In the genomic region with DNA sequence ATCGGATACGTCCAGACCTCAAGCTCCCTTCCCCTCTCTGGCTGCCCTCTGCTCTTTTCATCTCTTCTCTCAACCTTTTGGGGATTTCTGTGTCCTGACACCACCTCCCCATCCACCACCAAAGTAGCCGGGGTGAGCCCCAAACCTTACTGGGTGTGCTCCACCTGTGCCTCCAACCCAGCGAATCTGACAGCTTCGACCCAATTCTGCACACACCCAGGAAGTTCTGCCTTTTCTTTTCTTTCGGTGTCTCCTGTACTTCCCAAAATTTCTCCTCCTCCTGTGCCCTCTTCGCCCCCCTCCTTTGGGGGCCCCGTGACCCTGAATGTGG, we compare ENCODE assay signal across 10 cellular contexts. TPM values are rescaled to one million over a fixed set of nuclear protein-coding genes. Genes with fewer than 3 reads are reported as not detected.
DNase-seq lines count a peak whose midpoint lies in the region; ATAC-seq and TF ChIP-seq lines count a peak whose summit lies in the region.
"Had no signal": no experiment of that assay in that cellular context is flagged by ENCODE, and none has a peak within 500 bp of the region (broad histone marks: within the 10 kb centered on the region; RNA-seq: fewer than 3 reads in every experiment).

No MANE protein-coding gene starts in this region.

- H3K27ac ChIP-seq in transverse colon = peak overlapping the region; percentile 92 to 98 (median 98)

- no peak for TF ChIP-seq EP300 in transverse colon (IDR thresholded peaks at IDR 0.05; ENCODE audit: low read depth)

- H3K27me3 ChIP-seq in transverse colon = no peaks in the 10 kb centered on the region

- H3K4me1 ChIP-seq in transverse colon = peaks cover 7 to 58% (median 42%) of the 10 kb centered on the region in 4 donors

- intact Hi-C loops in MCF 10A (cut with micrococcal nuclease) (loop anchor here (5.0 to 10.0 kb wide), 2 partner anchors 130 to 332 kb away; a partner anchor contains a TSS), transverse colon (cut with DNase I; ENCODE audit: low total_unique reads) (loop anchor here (10.0 kb wide), 1 partner anchor 202 kb away; a partner anchor contains a TSS)

- WGBS in transverse colon (ENCODE audit: low coverage in 1 of 2), 2 donors = 28 to 41% methylated on average over 4 to 8 of the region's 8 CpGs

- H3K27ac Mint-ChIP-seq in activated naive CD4-positive, alpha-beta T cell treated with anti-CD3 and anti-CD28 coated beads, Interleukin-2, amount 50 U/mL, for 24 hours = peak overlapping the region; percentile 89
- H3K27ac Mint-ChIP-seq in MCF 10A (ENCODE audit: low read depth, unreplicated experiment) (peak overlapping the region; percentile 93), memory B cell (peak overlapping the region; percentile 90)

- no peaks in the 10 kb centered on the region for H3K9me3 Mint-ChIP-seq in activated naive CD4-positive, alpha-beta T cell treated with anti-CD3 and anti-CD28 coated beads, Interleukin-2, amount 50 U/mL, for 24 hours
- no peaks in the 10 kb centered on the region for H3K9me3 Mint-ChIP-seq in MCF 10A (ENCODE audit: unreplicated experiment)
- no peaks in the 10 kb centered on the region for H3K9me3 Mint-ChIP-seq in memory B cell

- ATAC-seq in memory B cell (ENCODE audit: low read depth) = no peak

- POLR2A ChIA-PET in MCF 10A (lab: Yijun Ruan, JAX) = interaction anchor here (0.6 to 7.3 kb wide), 9 partner anchors 23 to 335 kb away, joined by 3 to 76 read pairs (median 10); a partner anchor contains a TSS

- H3K36me3 Mint-ChIP-seq in activated naive CD4-positive, alpha-beta T cell treated with anti-CD3 and anti-CD28 coated beads, Interleukin-2, amount 50 U/mL, for 24 hours = no peaks in the 10 kb centered on the region
- H3K36me3 Mint-ChIP-seq in MCF 10A (ENCODE audit: insufficient read depth, unreplicated experiment) (peaks cover 24% of the 10 kb centered on the region), memory B cell (peaks cover 3% of the 10 kb centered on the region)

- no peaks in the 10 kb centered on the region for H3K27me3 Mint-ChIP-seq in activated naive CD4-positive, alpha-beta T cell treated with anti-CD3 and anti-CD28 coated beads, Interleukin-2, amount 50 U/mL, for 24 hours
- no peaks in the 10 kb centered on the region for H3K27me3 Mint-ChIP-seq in MCF 10A (ENCODE audit: insufficient read depth, unreplicated experiment)
- no peaks in the 10 kb centered on the region for H3K27me3 Mint-ChIP-seq in memory B cell

- no peak for TF ChIP-seq CTCF in MCF 10A (IDR thresholded peaks at IDR 0.05; ENCODE audit: unreplicated experiment)
- TF ChIP-seq CTCF in transverse colon (IDR thresholded peaks at IDR 0.05) = no peak

- CTCF ChIA-PET in MCF 10A (lab: Yijun Ruan, JAX) = interaction anchor here (0.6 to 6.0 kb wide), 5 partner anchors 8 to 161 kb away, joined by 3 to 57 read pairs (median 4); a partner anchor contains a TSS

- H3K36me3 ChIP-seq in transverse colon = no peaks in the 10 kb centered on the region

- TSS peak; percentile 56 for BruUV-seq in MCF 10A (replicated peaks; lab: Mats Ljungman, UMichigan)

- H3K9me3 ChIP-seq in transverse colon = no peaks in the 10 kb centered on the region

- TF ChIP-seq POLR2A in transverse colon (IDR thresholded peaks at IDR 0.05) = no peak

- H3K4me3 Mint-ChIP-seq in activated naive CD4-positive, alpha-beta T cell treated with anti-CD3 and anti-CD28 coated beads, Interleukin-2, amount 50 U/mL, for 24 hours = peak overlapping the region; percentile 86
- peak overlapping the region; percentile 85 for H3K4me3 Mint-ChIP-seq in MCF 10A (ENCODE audit: unreplicated experiment)
- peak overlapping the region; percentile 96 for H3K4me3 Mint-ChIP-seq in memory B cell

- in situ Hi-C loops in transverse colon (cut with MboI; ENCODE audit: low pct_ligation_motif_present in 1 of 4, low pct_unique_long_range_greater_than_20kb in 1 of 4, low sequenced_read_pairs in 3 of 4) = loop anchor here in 1 of 4 donors (10.0 kb wide), 1 partner anchor 82 kb away; a partner anchor contains a TSS
- in situ Hi-C loops in KBM-7 (cut with MboI; ENCODE audit: low pct_unique_long_range_greater_than_20kb, low sequenced_read_pairs) = no loop called here

- peak overlapping the region; percentile 68 to 88 (median 74) for H3K4me3 ChIP-seq in transverse colon

- no peak for DNase-seq in activated naive CD4-positive, alpha-beta T cell (lab: John Stamatoyannopoulos, UW)
- no peak for DNase-seq in MCF 10A (ENCODE audit: unreplicated experiment)
- DNase-seq in memory B cell (ENCODE audit: low spot score in 2 of 2) = no peak
- no peak for DNase-seq in transverse colon
- no peak for DNase-seq in SW480 (ENCODE audit: low spot score)
- no peak for DNase-seq in KBM-7
- no peak for DNase-seq in globus pallidus (ENCODE audit: low spot score)

- peaks cover 22% of the 10 kb centered on the region for H3K4me1 Mint-ChIP-seq in activated naive CD4-positive, alpha-beta T cell treated with anti-CD3 and anti-CD28 coated beads, Interleukin-2, amount 50 U/mL, for 24 hours
- H3K4me1 Mint-ChIP-seq in MCF 10A (ENCODE audit: insufficient read depth, unreplicated experiment) (peaks cover 17% of the 10 kb centered on the region), memory B cell (peaks cover 30% of the 10 kb centered on the region)

RNA-seq across cellular contexts. Expression of a gene that starts 0.6 kb away (rescaled TPM):
- total RNA-seq in MCF 10A (2022) = 9.2 and 10.1 TPM in 2 replicates
- 10 to 100 TPM in 1 of 4 donors, 1 to 10 TPM in 3; 1.2 to 10.8 (median 7.8) TPM for total RNA-seq in transverse colon

RNA-seq across cellular contexts. Expression of a gene that starts 2.4 kb away (rescaled TPM):
- total RNA-seq in MCF 10A (2022) = not detected in 2 replicates
- not detected for total RNA-seq in transverse colon
- total RNA-seq: Daoy, HT1080 had no signal

RNA-seq across cellular contexts. Expression of a gene that starts 16.2 kb away (rescaled TPM):
- total RNA-seq in MCF 10A (2022) (4.4 and 4.9 TPM in 2 replicates), transverse colon (10 to 100 TPM in 2 of 4 donors, 1 to 10 TPM in 2; 4.8 to 21.0 (median 10.0) TPM)

RNA-seq across cellular contexts. Expression of a gene that starts 23.4 kb away (rescaled TPM):
- total RNA-seq in MCF 10A (2022) = 36.9 and 39.3 TPM in 2 replicates
- total RNA-seq in transverse colon = 100 to 1,000 TPM in 1 of 4 donors, 10 to 100 TPM in 3; 27.8 to 109 (median 35.0) TPM

RNA-seq across cellular contexts. Expression of a gene that starts 28.4 kb away (rescaled TPM):
- 6.4 and 8.0 TPM in 2 replicates for total RNA-seq in MCF 10A (2022)
- 100 to 1,000 TPM in 1 of 4 donors, 10 to 100 TPM in 3; 38.9 to 110 (median 53.2) TPM for total RNA-seq in transverse colon
